Comparison of ENCODE assay signal across 8 cellular contexts in the genomic region with DNA sequence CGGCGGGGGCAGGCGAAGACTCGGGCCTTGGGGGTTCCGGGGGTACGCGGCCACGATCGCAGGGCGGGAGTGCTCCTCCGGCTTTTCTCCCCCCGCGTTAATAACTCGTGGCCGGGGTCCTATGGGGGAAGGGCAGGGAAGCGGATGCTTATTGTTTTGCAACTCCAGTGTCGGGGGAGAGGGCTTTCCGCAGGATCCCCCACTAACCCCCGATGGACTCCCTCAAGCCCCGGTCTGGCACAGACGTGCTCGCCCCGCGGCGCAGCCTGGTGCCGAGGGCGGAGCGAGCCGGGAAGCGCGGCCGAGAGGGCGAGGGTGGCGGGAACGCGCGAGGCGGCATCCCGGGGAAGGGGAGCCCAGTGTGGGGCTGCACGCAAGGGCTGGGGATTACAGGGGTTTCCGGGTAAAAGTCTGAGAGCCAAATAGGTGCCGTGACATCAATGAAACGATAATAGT. TPM values are rescaled to one million over a fixed set of nuclear protein-coding genes. Genes with fewer than 3 reads are reported as not detected.
A peak's percentile ranks its signal among the peaks of the same experiment; 100 is the strongest.
DNase-seq lines count a peak whose midpoint lies in the region; ATAC-seq, FAIRE-seq and TF ChIP-seq lines count a peak whose summit lies in the region.

No MANE protein-coding gene starts in this region.

- no peak for FAIRE-seq in endothelial cell of umbilical vein (lab: Jason Lieb, UNC)

- no peaks in the 10 kb centered on the region for H3K9me3 Mint-ChIP-seq in activated CD4-positive, alpha-beta memory T cell treated with anti-CD3 and anti-CD28 coated beads for 36 hours

- H3K4me3 ChIP-seq in AG09309 (ENCODE audit: control insufficient read depth, low read depth, low read length): peak overlapping the region; percentile 95
- H3K4me3 ChIP-seq in endothelial cell of umbilical vein (replicated peaks in 1 of 3; ENCODE audit: insufficient read depth in 1 of 3, low read depth in 1 of 3, low read length in 3 of 3): peak overlapping the region; percentile 77 to 93 (median 86)
- H3K4me3 ChIP-seq in muscle layer of duodenum (ENCODE audit: low read depth in 1 of 2, low read length in 2 of 2): peak overlapping the region; percentile 90 to 97

- H3K4me1 Mint-ChIP-seq in activated CD4-positive, alpha-beta memory T cell treated with anti-CD3 and anti-CD28 coated beads for 36 hours (ENCODE audit: low read depth): peaks cover 10% of the 10 kb centered on the region

- H3K36me3 ChIP-seq in endothelial cell of umbilical vein (ENCODE audit: control insufficient read depth in 2 of 2, extremely low read depth in 1 of 2, insufficient read depth in 2 of 2, low read length in 2 of 2) (no peaks in the 10 kb centered on the region), muscle layer of duodenum (ENCODE audit: control insufficient read depth in 1 of 2, insufficient read depth in 2 of 2, low read length in 2 of 2) (no peaks in the 10 kb centered on the region)

- H3K9me3 ChIP-seq in endothelial cell of umbilical vein (replicated peaks; ENCODE audit: control insufficient read depth, insufficient read depth, low read length): no peaks in the 10 kb centered on the region
- no peaks in the 10 kb centered on the region for H3K9me3 ChIP-seq in muscle layer of duodenum (ENCODE audit: control insufficient read depth in 1 of 2, low read length in 2 of 2)

- H4K20me1 ChIP-seq in endothelial cell of umbilical vein (replicated peaks; ENCODE audit: control insufficient read depth, extremely low read depth, insufficient read depth, low read length): no peaks in the 10 kb centered on the region

- POLR2A ChIA-PET in activated CD4-positive, alpha-beta memory T cell treated with anti-CD3 and anti-CD28 coated beads for 36 hours (lab: Charles Lee): interaction anchor here (1.0 to 2.6 kb wide), 6 partner anchors 14 to 229 kb away, joined by 3 to 14 read pairs (median 9); a partner anchor contains a TSS
- POLR2A ChIA-PET in endothelial cell of umbilical vein (lab: Charles Lee): interaction anchor here (1.3 to 1.6 kb wide), 4 partner anchors 57 to 73 kb away, joined by 4 to 9 read pairs (median 4); a partner anchor contains a TSS

- H3K9me1 ChIP-seq in endothelial cell of umbilical vein (replicated peaks; ENCODE audit: control insufficient read depth, extremely low read depth, insufficient read depth, low read length): no peaks in the 10 kb centered on the region

- TF ChIP-seq POLR2A in endothelial cell of umbilical vein (IDR thresholded peaks at IDR 0.05; ENCODE audit: low read depth, low read length): peak; percentile 47

- ATAC-seq in GM18519 (IDR thresholded peaks at IDR 0.05; ENCODE audit: low FRiP score, unreplicated experiment) (peak; percentile 25), HG03025 (IDR thresholded peaks at IDR 0.05; ENCODE audit: low FRiP score, unreplicated experiment) (peak; percentile 41)

- peak overlapping the region; percentile 95 for H3K27ac ChIP-seq in endothelial cell of umbilical vein (ENCODE audit: insufficient read depth, low read depth, low read length)
- peak overlapping the region; percentile 96 for H3K27ac ChIP-seq in muscle layer of duodenum (ENCODE audit: low read length)

- peaks cover 52% of the 10 kb centered on the region for H3K79me2 ChIP-seq in endothelial cell of umbilical vein (ENCODE audit: control insufficient read depth, insufficient read depth, low read length)

- H3K4me2 ChIP-seq in endothelial cell of umbilical vein (ENCODE audit: insufficient read depth, low read length): peak overlapping the region; percentile 97

- H3K27ac Mint-ChIP-seq in activated CD4-positive, alpha-beta memory T cell treated with anti-CD3 and anti-CD28 coated beads for 36 hours: peak overlapping the region; percentile 88

- peaks cover 13% of the 10 kb centered on the region for H3K4me1 ChIP-seq in endothelial cell of umbilical vein (ENCODE audit: control insufficient read depth, extremely low read depth, insufficient read depth, low read length)
- H3K4me1 ChIP-seq in muscle layer of duodenum (ENCODE audit: control insufficient read depth in 1 of 2, insufficient read depth in 2 of 2, low read length in 2 of 2): peaks cover 0 to 9% of the 10 kb centered on the region in 2 donors

- H3K9ac ChIP-seq in endothelial cell of umbilical vein (replicated peaks; ENCODE audit: extremely low read depth, insufficient read depth, low read length): peak overlapping the region; percentile 97

- H3K36me3 Mint-ChIP-seq in activated CD4-positive, alpha-beta memory T cell treated with anti-CD3 and anti-CD28 coated beads for 36 hours: peaks cover 7% of the 10 kb centered on the region

- intact Hi-C loops in activated CD4-positive, alpha-beta memory T cell treated with anti-CD3 and anti-CD28 coated beads for 36 hours (cut with micrococcal nuclease): loop anchor here (1.0 to 2.0 kb wide), 5 partner anchors 43 to 230 kb away; a partner anchor contains a TSS
- intact Hi-C loops in endothelial cell of umbilical vein (cut with micrococcal nuclease): loop anchor here (1.0 to 5.0 kb wide), 5 partner anchors 56 to 1009 kb away; a partner anchor contains a TSS

- dilution Hi-C loops in endothelial cell of umbilical vein (cut with MboI; ENCODE audit: extremely low pct_ligation_motif_present, low sequenced_read_pairs): no loop called here

- BruUV-seq in endothelial cell of umbilical vein (replicated peaks; lab: Mats Ljungman, UMichigan): no TSS peak

- H3K27me3 Mint-ChIP-seq in activated CD4-positive, alpha-beta memory T cell treated with anti-CD3 and anti-CD28 coated beads for 36 hours: no peaks in the 10 kb centered on the region

- CTCF ChIA-PET in activated CD4-positive, alpha-beta memory T cell treated with anti-CD3 and anti-CD28 coated beads for 36 hours (lab: Charles Lee): interaction anchor here (0.8 to 2.0 kb wide), 7 partner anchors 15 to 230 kb away, joined by 3 to 7 read pairs (median 4); no protein-coding TSS in a partner anchor
- CTCF ChIA-PET in endothelial cell of umbilical vein (lab: Charles Lee): interaction anchor here (1.0 to 2.3 kb wide), 14 partner anchors 11 to 230 kb away, joined by 3 to 13 read pairs (median 8); no protein-coding TSS in a partner anchor

- DNase-seq in AG09309 (ENCODE audit: low read depth) (no peak), NCI-H226 (peak; percentile 47), endothelial cell of umbilical vein (ENCODE audit: low read depth, low spot score) (peak; percentile 49)
- peak; percentile 64 for DNase-seq in activated CD4-positive, alpha-beta memory T cell treated with anti-CD3 and anti-CD28 coated beads for 36 hours
- DNase-seq in stimulated activated naive CD4-positive, alpha-beta T cell treated with Interleukin-2 at 50 U/mL for 16 hours (lab: John Stamatoyannopoulos, UW): peak; percentile 35

- peak overlapping the region; percentile 49 for H2AFZ ChIP-seq in endothelial cell of umbilical vein (ENCODE audit: low read depth, low read length)

- peak overlapping the region; percentile 91 for H3K4me3 Mint-ChIP-seq in activated CD4-positive, alpha-beta memory T cell treated with anti-CD3 and anti-CD28 coated beads for 36 hours

- TF ChIP-seq CTCF in AG09309 (IDR thresholded peaks at IDR 0.05; ENCODE audit: control insufficient read depth, insufficient read depth, low read depth, low read length, missing control alignments): peak; percentile 0
- TF ChIP-seq CTCF in endothelial cell of umbilical vein (IDR thresholded peaks at IDR 0.05; ENCODE audit: extremely low read depth in 1 of 2, insufficient read depth in 1 of 2, low read depth in 1 of 2, low read length in 2 of 2): no peak

- no peaks in the 10 kb centered on the region for H3K27me3 ChIP-seq in endothelial cell of umbilical vein (ENCODE audit: control insufficient read depth in 2 of 2, insufficient read depth in 2 of 2, low read length in 2 of 2)
- H3K27me3 ChIP-seq in muscle layer of duodenum (ENCODE audit: low read depth, low read length): no peaks in the 10 kb centered on the region

TF ChIP-seq in endothelial cell of umbilical vein, 7 proteins besides CTCF, POLR2A, EP300 and RAD21:
- peak; percentile 17 for TF ChIP-seq MYC (IDR thresholded peaks at IDR 0.05; ENCODE audit: low read depth, low read length)
- TF ChIP-seq, protein P1, sequence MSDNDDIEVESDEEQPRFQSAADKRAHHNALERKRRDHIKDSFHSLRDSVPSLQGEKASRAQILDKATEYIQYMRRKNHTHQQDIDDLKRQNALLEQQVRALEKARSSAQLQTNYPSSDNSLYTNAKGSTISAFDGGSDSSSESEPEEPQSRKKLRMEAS (IDR thresholded peaks at IDR 0.05; ENCODE audit: insufficient read depth, insufficient read length): no peak
- no peak for TF ChIP-seq GATA2 (IDR thresholded peaks at IDR 0.05; ENCODE audit: insufficient read depth, insufficient read length, low read depth, low read length)

RNA-seq across cellular contexts. Expression of a gene that starts 0.7 kb away (rescaled TPM):
- 10 to 100 TPM; 60.1 to 61.8 TPM for total RNA-seq in activated CD4-positive, alpha-beta memory T cell treated with anti-CD3 and anti-CD28 coated beads for 36 hours
- 62.3 and 68.4 TPM in 2 replicates for total RNA-seq in endothelial cell of umbilical vein
- 74.7 and 84.7 TPM in 2 replicates for polyA plus RNA-seq in endothelial cell of umbilical vein
- 82.8 and 96.1 TPM in 2 replicates for polyA plus RNA-seq in endothelial cell of umbilical vein (2011; cell fraction: cytosol; rRNA removed)
- 63.9 and 73.7 TPM in 2 replicates for polyA plus RNA-seq in endothelial cell of umbilical vein (2011; cell fraction: nucleus; rRNA removed)
- polyA plus RNA-seq in endothelial cell of umbilical vein (2012): 55.9 and 60.3 TPM in 2 replicates
- polyA minus RNA-seq in endothelial cell of umbilical vein: 80.5 and 96.6 TPM in 2 replicates
- polyA minus RNA-seq in endothelial cell of umbilical vein (2011; cell fraction: cytosol; rRNA and poly(A)+ RNA removed): 100.0 TPM
- polyA minus RNA-seq in endothelial cell of umbilical vein (2011; cell fraction: nucleus; rRNA and poly(A)+ RNA removed): 40.4 and 53.0 TPM in 2 replicates

RNA-seq across cellular contexts. Expression of a gene that starts 59.5 kb away (rescaled TPM):
- total RNA-seq in activated CD4-positive, alpha-beta memory T cell treated with anti-CD3 and anti-CD28 coated beads for 36 hours: 10 to 100 TPM; 73.2 to 76.7 TPM
- 80.0 and 86.0 TPM in 2 replicates for total RNA-seq in endothelial cell of umbilical vein
- 87.7 and 93.4 TPM in 2 replicates for polyA plus RNA-seq in endothelial cell of umbilical vein
- 86.6 and 90.8 TPM in 2 replicates for polyA plus RNA-seq in endothelial cell of umbilical vein (2011; cell fraction: cytosol; rRNA removed)
- polyA plus RNA-seq in endothelial cell of umbilical vein (2011; cell fraction: nucleus; rRNA removed): 39.3 and 50.0 TPM in 2 replicates
- 85.1 and 102 TPM in 2 replicates for polyA plus RNA-seq in endothelial cell of umbilical vein (2012)
- 150 and 186 TPM in 2 replicates for polyA minus RNA-seq in endothelial cell of umbilical vein
- 59.7 TPM for polyA minus RNA-seq in endothelial cell of umbilical vein (2011; cell fraction: cytosol; rRNA and poly(A)+ RNA removed)
- polyA minus RNA-seq in endothelial cell of umbilical vein (2011; cell fraction: nucleus; rRNA and poly(A)+ RNA removed): 22.6 and 27.2 TPM in 2 replicates
